In the genomic region with DNA sequence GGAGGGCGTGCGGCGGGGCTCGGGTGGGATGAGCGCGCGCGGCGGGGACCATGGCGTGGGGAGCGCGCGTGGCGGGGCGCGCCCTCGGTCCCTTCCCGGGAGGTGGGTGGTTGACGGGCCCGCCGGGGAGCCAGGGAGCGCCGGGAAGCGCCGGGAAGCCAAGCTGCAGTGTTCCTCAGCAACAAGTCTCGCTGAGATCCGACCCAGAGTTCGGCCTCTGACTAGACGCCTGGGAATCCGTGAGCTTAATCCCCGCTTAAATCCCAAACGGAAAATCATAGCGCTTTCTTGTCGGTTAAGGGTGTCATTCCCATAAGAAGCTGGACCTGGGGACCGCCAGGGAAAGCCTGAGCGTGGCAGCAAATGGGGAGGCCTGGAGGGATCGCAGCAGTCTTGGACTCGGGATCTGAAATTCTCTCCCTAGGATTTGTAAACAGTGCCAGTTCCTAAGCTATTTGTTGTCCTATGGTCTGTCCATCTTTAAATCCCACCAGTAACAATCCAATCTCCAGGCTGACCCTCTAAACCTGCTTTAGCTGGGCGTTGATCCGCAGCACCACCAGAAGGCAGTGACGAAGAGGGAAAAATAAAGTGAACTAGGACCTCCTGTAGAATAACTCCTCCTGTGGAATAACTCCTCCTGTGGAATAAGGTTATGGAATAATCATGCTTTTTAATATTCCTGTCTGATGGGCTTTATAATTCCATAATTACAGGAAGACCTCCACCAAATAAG, we compare ENCODE assay signal across 8 cellular contexts. TPM values are rescaled to one million over a fixed set of nuclear protein-coding genes. Genes with fewer than 3 reads are reported as not detected.
DNase-seq lines count a peak whose midpoint lies in the region; ATAC-seq and TF ChIP-seq lines count a peak whose summit lies in the region.

No MANE protein-coding gene starts in this region.

- H3K4me1 ChIP-seq in stomach smooth muscle (ENCODE audit: control insufficient read depth, insufficient read depth, low read length), result peaks cover 2% of the 10 kb centered on the region

- peak overlapping the region; percentile 81 to 83 for H3K4me3 ChIP-seq in stomach smooth muscle (ENCODE audit: low read length in 2 of 2)

- H3K27me3 ChIP-seq in layer of hippocampus (ENCODE audit: control insufficient read depth, insufficient read depth, low read length) (no peaks in the 10 kb centered on the region), stomach smooth muscle (ENCODE audit: control insufficient read depth in 1 of 2, insufficient read depth in 2 of 2, low read length in 2 of 2) (no peaks in the 10 kb centered on the region)

- intact Hi-C loops in Calu3 (cut with micrococcal nuclease; ENCODE audit: unreplicated experiment), result loop anchor here (1.0 to 5.0 kb wide), 3 partner anchors 46 to 253 kb away; no protein-coding TSS in a partner anchor

- CTCF ChIA-PET in Calu3 (lab: Charles Lee), result interaction anchor here (0.5 to 1.2 kb wide), 5 partner anchors 42 to 76 kb away, joined by 3 to 5 read pairs (median 3); no protein-coding TSS in a partner anchor

- H3K27me3 Mint-ChIP-seq in Calu3 (ENCODE audit: unreplicated experiment), result no peaks in the 10 kb centered on the region

- TF ChIP-seq CTCF in Calu3 (IDR thresholded peaks at IDR 0.05; ENCODE audit: unreplicated experiment), result no peak

- no peak for DNase-seq in Calu3
- DNase-seq in NCI-H82 treated with DMSO at 0.1 percent for 48 hours (lab: John Stamatoyannopoulos, UW; ENCODE audit: unreplicated experiment), result peak; percentile 88
- peak in 10 of 61 donors; percentile 10 to 72 (median 64) for DNase-seq in caudate nucleus (lab: John Stamatoyannopoulos, UW)
- no peak for DNase-seq in ecto neural progenitor cell (ENCODE audit: low spot score)
- DNase-seq in NCI-H2107 (lab: John Stamatoyannopoulos, UW), result no peak

- no TSS peak for BruUV-seq in Calu3 (replicated peaks; lab: Mats Ljungman, UMichigan)

- no peaks in the 10 kb centered on the region for H3K36me3 ChIP-seq in stomach smooth muscle (ENCODE audit: control insufficient read depth in 2 of 2, insufficient read depth in 2 of 2, low read length in 2 of 2)

- H3K27ac ChIP-seq in caudate nucleus (ENCODE audit: low read depth, low read length) (peak overlapping the region; percentile 78), layer of hippocampus (ENCODE audit: low read depth, low read length) (peak overlapping the region; percentile 81), stomach smooth muscle (ENCODE audit: low read length) (peak overlapping the region; percentile 70)

- H3K9me3 ChIP-seq in stomach smooth muscle (ENCODE audit: control insufficient read depth in 2 of 2, low read length in 2 of 2), result no peaks in the 10 kb centered on the region

- peak overlapping the region; percentile 86 to 89 for H3K9ac ChIP-seq in stomach smooth muscle (ENCODE audit: low read length in 2 of 2)

- peak; percentile 9 for ATAC-seq in GM21786 (IDR thresholded peaks at IDR 0.05; ENCODE audit: unreplicated experiment)

- H3K4me3 Mint-ChIP-seq in Calu3 (ENCODE audit: low read depth, unreplicated experiment), result peak overlapping the region; percentile 89

- H3K27ac Mint-ChIP-seq in Calu3 (ENCODE audit: unreplicated experiment), result peak overlapping the region; percentile 86

- H3K36me3 Mint-ChIP-seq in Calu3 (ENCODE audit: insufficient read depth, unreplicated experiment), result peaks cover 62% of the 10 kb centered on the region

- no peaks in the 10 kb centered on the region for H3K9me3 Mint-ChIP-seq in Calu3 (ENCODE audit: low read depth, unreplicated experiment)

- H3K4me1 Mint-ChIP-seq in Calu3 (ENCODE audit: low read depth, unreplicated experiment), result peaks cover 50% of the 10 kb centered on the region

RNA-seq across cellular contexts. Expression of gene NEDD4, which starts 0.6 kb away (rescaled TPM):
- 48.0 and 56.8 TPM in 2 replicates for total RNA-seq in Calu3 (2022)
